In genomic region chr5:140632366-140633080, GRCh38 we compare ENCODE assay signal across 8 cellular contexts.
DNase-seq lines count a peak whose midpoint lies in the region; ATAC-seq lines count a peak whose summit lies in the region.

No MANE protein-coding gene starts in this region.

- DNase-seq in EH (ENCODE audit: low read depth) = peak; percentile 52
- peak; percentile 84 for DNase-seq in NCI-H69 (lab: John Stamatoyannopoulos, UW)
- peak; percentile 30 for DNase-seq in activated gamma-delta T cell (lab: John Stamatoyannopoulos, UW)
- peak; percentile 41 for DNase-seq in globus pallidus (ENCODE audit: low spot score)
- peak; percentile 23 for DNase-seq in putamen (ENCODE audit: low spot score)
- no peak for DNase-seq in NCI-H510A treated with DMSO at 0.1 percent for 48 hours (lab: John Stamatoyannopoulos, UW)

- ATAC-seq in GM21737 (IDR thresholded peaks at IDR 0.05; ENCODE audit: unreplicated experiment) (peak; percentile 45), HG02970 (IDR thresholded peaks at IDR 0.05; ENCODE audit: low FRiP score, unreplicated experiment) (no peak)
